8 cellular contexts compared by ENCODE assay signal in genomic region chr16:3182608-3183444, GRCh38. TPM values are rescaled to one million over a fixed set of nuclear protein-coding genes. Genes with fewer than 3 reads are reported as not detected.
DNase-seq lines count a peak whose midpoint lies in the region; ATAC-seq and TF ChIP-seq lines count a peak whose summit lies in the region.

No MANE protein-coding gene starts in this region.

- H3K36me3 ChIP-seq in A673 (ENCODE audit: insufficient read depth, low read length, poor library complexity, severe bottlenecking) (no peaks in the 10 kb centered on the region), lung (ENCODE audit: control insufficient read depth in 2 of 2, insufficient read depth in 2 of 2, low read length in 2 of 2) (no peaks in the 10 kb centered on the region), urinary bladder (ENCODE audit: insufficient read depth) (no peaks in the 10 kb centered on the region)

- peak overlapping the region; percentile 88 for H3K27ac Mint-ChIP-seq in T-helper 1 cell treated with Interleukin-12 subunit alpha and Interleukin-12 subunit beta and Interleukin-4 antibody, amounts not matched to agents 30 μg/mL and 1 μg/mL, for 36 hours

- peaks cover 88% of the 10 kb centered on the region for H3K27me3 Mint-ChIP-seq in T-helper 1 cell treated with Interleukin-12 subunit alpha and Interleukin-12 subunit beta and Interleukin-4 antibody, amounts not matched to agents 30 μg/mL and 1 μg/mL, for 36 hours (ENCODE audit: low read depth)

- peaks cover 12% of the 10 kb centered on the region for H3K9me3 Mint-ChIP-seq in T-helper 1 cell treated with Interleukin-12 subunit alpha and Interleukin-12 subunit beta and Interleukin-4 antibody, amounts not matched to agents 30 μg/mL and 1 μg/mL, for 36 hours

- DNase-seq in A673 (ENCODE audit: low spot score) (peak; percentile 88), GM13977 (ENCODE audit: low spot score) (peak; percentile 48), dedifferentiated amniotic fluid mesenchymal stem cell (ENCODE audit: extremely low spot score) (peak; percentile 35), lung (ENCODE audit: low spot score) (no peak), NCI-H2196 treated with DMSO at 0.1 percent for 48 hours (lab: John Stamatoyannopoulos, UW; ENCODE audit: unreplicated experiment) (no peak)
- no peak for DNase-seq in stimulated activated naive CD4-positive, alpha-beta T cell treated with Interleukin-2 at 50 U/mL for 16 hours (lab: John Stamatoyannopoulos, UW)

- BruUV-seq in A673 (replicated peaks; lab: Mats Ljungman, UMichigan): no TSS peak

- H3K9me3 ChIP-seq in A673 (ENCODE audit: low read depth, low read length, poor library complexity, severe bottlenecking) (no peaks in the 10 kb centered on the region), lung (ENCODE audit: control insufficient read depth in 2 of 2, insufficient read depth in 1 of 2, low read length in 1 of 2) (peaks cover 0 to 12% of the 10 kb centered on the region in 2 donors)

- ATAC-seq in lung (ENCODE audit: insufficient read depth, low FRiP score): no peak

- H3K4me1 ChIP-seq in A673 (ENCODE audit: insufficient read depth, low read length, poor library complexity, severe bottlenecking): no peaks in the 10 kb centered on the region
- peaks cover 0 to 5% of the 10 kb centered on the region in 2 donors for H3K4me1 ChIP-seq in lung (ENCODE audit: control insufficient read depth in 2 of 2, insufficient read depth in 2 of 2, low read length in 2 of 2)
- H3K4me1 ChIP-seq in urinary bladder (ENCODE audit: insufficient read depth): no peaks in the 10 kb centered on the region

- H3K27ac ChIP-seq in A673 (ENCODE audit: low read depth, low read length, poor library complexity, severe bottlenecking) (no peak overlapping the region), lung (ENCODE audit: low read depth in 1 of 2, low read length in 1 of 2) (no peak overlapping the region), urinary bladder (ENCODE audit: low read depth) (no peak overlapping the region)

- H3K27me3 ChIP-seq in A673 (replicated peaks; ENCODE audit: insufficient read depth, low read depth, low read length, poor library complexity): no peaks in the 10 kb centered on the region
- H3K27me3 ChIP-seq in lung (ENCODE audit: control insufficient read depth, insufficient read depth): no peaks in the 10 kb centered on the region

- POLR2A ChIA-PET in A673 (lab: Charles Lee; ENCODE audit: low non-redundant PET): no interaction called here

- peak overlapping the region; percentile 79 for H3K4me3 Mint-ChIP-seq in T-helper 1 cell treated with Interleukin-12 subunit alpha and Interleukin-12 subunit beta and Interleukin-4 antibody, amounts not matched to agents 30 μg/mL and 1 μg/mL, for 36 hours

- intact Hi-C loops in A673 (cut with micrococcal nuclease; ENCODE audit: unreplicated experiment): no loop called here

- peak overlapping the region; percentile 61 for H3K4me3 ChIP-seq in A673 (ENCODE audit: low read depth, low read length, poor library complexity, severe bottlenecking)
- peak overlapping the region; percentile 7 for H3K4me3 ChIP-seq in lung
- peak overlapping the region; percentile 4 for H3K4me3 ChIP-seq in urinary bladder (ENCODE audit: low read depth, low read length)

- TF ChIP-seq CTCF in A673 (conservative IDR thresholded peaks at IDR 0.05; ENCODE audit: low read depth, low read length) (0 out of 2 replicates have a peak, but pooled peaks have one; percentile 15), GM13977 (IDR thresholded peaks at IDR 0.05; ENCODE audit: extremely low read depth, insufficient read depth, missing control alignments) (no peak), lung (IDR thresholded peaks at IDR 0.05; ENCODE audit: control extremely low read depth, extremely low read depth) (no peak)

- 1 to 3% methylated on average over 72 of the region's 72 CpGs for WGBS in lung, 2 donors
- under 1% methylated on average over 72 of the region's 72 CpGs for WGBS in urinary bladder

- CTCF ChIA-PET in A673 (lab: Charles Lee): interaction anchor here (0.6 kb wide), 1 partner anchor 722 kb away, joined by 5 read pairs; no protein-coding TSS in a partner anchor

- H3K36me3 Mint-ChIP-seq in T-helper 1 cell treated with Interleukin-12 subunit alpha and Interleukin-12 subunit beta and Interleukin-4 antibody, amounts not matched to agents 30 μg/mL and 1 μg/mL, for 36 hours (ENCODE audit: low read depth): peaks cover 9% of the 10 kb centered on the region

- in situ Hi-C loops in GM13977 (cut with MboI; ENCODE audit: low pct_unique_long_range_greater_than_20kb, low sequenced_read_pairs, unreplicated experiment): no loop called here

- peaks cover 22% of the 10 kb centered on the region for H3K4me1 Mint-ChIP-seq in T-helper 1 cell treated with Interleukin-12 subunit alpha and Interleukin-12 subunit beta and Interleukin-4 antibody, amounts not matched to agents 30 μg/mL and 1 μg/mL, for 36 hours (ENCODE audit: low read depth)

RNA-seq across cellular contexts. Expression of gene OR1F1, which starts 5.2 kb away (rescaled TPM):
- total RNA-seq in A673 (2021) (not detected in 2 replicates), lung (not detected), urinary bladder (not detected)
- polyA plus RNA-seq in lung (not detected), urinary bladder (not detected)

RNA-seq across cellular contexts. Expression of gene ZNF213, which starts 48.0 kb away (rescaled TPM):
- total RNA-seq in A673 (2021) (16.0 and 16.1 TPM in 2 replicates), lung (10 to 100 TPM; 12.8 to 13.1 TPM), urinary bladder (4.0 TPM)
- polyA plus RNA-seq in lung (10 to 100 TPM in 1 of 2 donors, 1 to 10 TPM in 1; 7.8 to 10.3 TPM), urinary bladder (16.0 TPM)

RNA-seq across cellular contexts. Expression of gene ZNF200, which starts 52.1 kb away (rescaled TPM):
- 10.8 and 13.0 TPM in 2 replicates for total RNA-seq in A673 (2021)
- total RNA-seq in lung: 1 to 10 TPM; 6.5 to 7.8 TPM
- polyA plus RNA-seq in lung: 1 to 10 TPM; 4.3 to 6.4 TPM
- total RNA-seq in urinary bladder: 15.2 TPM
- 5.2 TPM for polyA plus RNA-seq in urinary bladder

Comparison
In these comparisons a context has a peak if more than half of its experiments do, and no peak if none do; other contexts are left out.
1. DNase-seq: peak in A673 (single experiment), GM13977 (single experiment) and dedifferentiated amniotic fluid mesenchymal stem cell (single experiment); none in lung (single experiment), stimulated activated naive CD4-positive, alpha-beta T cell treated with Interleukin-2 at 50 U/mL for 16 hours (single experiment) and NCI-H2196 treated with DMSO at 0.1 percent for 48 hours (single experiment).
2. H3K4me3 ChIP-seq: peak in every context shown above with its lines; median percentile 61 in A673; 7 in lung; 4 in urinary bladder.